ENCODE assay signal across 20 cellular contexts in genomic region chr7:15667999-15668398, GRCh38. TPM values are rescaled to one million over a fixed set of nuclear protein-coding genes. Genes with fewer than 3 reads are reported as not detected.
"Had no signal": no experiment of that assay in that cellular context is flagged by ENCODE, and none has a peak within 500 bp of the region (broad histone marks: within the 10 kb centered on the region; RNA-seq: fewer than 3 reads in every experiment).

No MANE protein-coding gene starts in this region.

- H3K36me3 Mint-ChIP-seq: naive thymus-derived CD8-positive, alpha-beta T cell had no signal

- H3K4me1 Mint-ChIP-seq: naive thymus-derived CD8-positive, alpha-beta T cell had no signal

- H3K4me2 ChIP-seq: smooth muscle cell had no signal

- DNase-seq: effector memory CD8-positive, alpha-beta T cell; gastrocnemius medialis; heart right ventricle; left ventricle myocardium inferior; mesendoderm; naive thymus-derived CD8-positive, alpha-beta T cell; posterior cingulate gyrus; stimulated activated CD4-positive, alpha-beta T cell treated with anti-CD3 and anti-CD28 coated beads, Interleukin-2, amount 100 ng/mL, for 48 hours; stimulated activated naive CD4-positive, alpha-beta T cell treated with Interleukin-2 at 50 U/mL for 16 hours; upper lobe of left lung had no signal

- H3K36me3 ChIP-seq: esophagus muscularis mucosa, gastrocnemius medialis, left ventricle myocardium inferior, upper lobe of left lung, vagina had no signal

- H3K27me3 ChIP-seq: esophagus muscularis mucosa, gastrocnemius medialis, heart right ventricle, upper lobe of left lung, vagina had no signal

- H3K27ac ChIP-seq: epithelial cell of prostate, esophagus muscularis mucosa, heart right ventricle, left ventricle myocardium inferior, upper lobe of left lung, vagina had no signal

- H3K4me3 Mint-ChIP-seq: dendritic cell treated with granulocyte-macrophage colony-stimulating factor and Interleukin-4, amounts not matched to agents 40 ng/mL and 50 ng/mL, for 4 days; effector memory CD8-positive, alpha-beta T cell; naive thymus-derived CD8-positive, alpha-beta T cell had no signal

- H3K9me3 Mint-ChIP-seq: dendritic cell treated with granulocyte-macrophage colony-stimulating factor and Interleukin-4, amounts not matched to agents 40 ng/mL and 50 ng/mL, for 4 days had no signal

- H3K27ac Mint-ChIP-seq: dendritic cell treated with granulocyte-macrophage colony-stimulating factor and Interleukin-4, amounts not matched to agents 40 ng/mL and 50 ng/mL, for 4 days; effector memory CD8-positive, alpha-beta T cell; naive thymus-derived CD8-positive, alpha-beta T cell had no signal

- H3K4me1 ChIP-seq: upper lobe of left lung, vagina had no signal

- H3K27me3 Mint-ChIP-seq: dendritic cell treated with granulocyte-macrophage colony-stimulating factor and Interleukin-4, amounts not matched to agents 40 ng/mL and 50 ng/mL, for 4 days; effector memory CD8-positive, alpha-beta T cell; naive thymus-derived CD8-positive, alpha-beta T cell had no signal

- H3K9me3 ChIP-seq: esophagus muscularis mucosa, gastrocnemius medialis, heart right ventricle, left ventricle myocardium inferior, upper lobe of left lung, vagina had no signal

- H3K4me3 ChIP-seq: esophagus muscularis mucosa, gastrocnemius medialis, heart right ventricle, left ventricle myocardium inferior, lung, smooth muscle cell, upper lobe of left lung, vagina had no signal

- FAIRE-seq: keratinocyte had no signal

RNA-seq across cellular contexts. Expression of gene MEOX2, which starts 18.5 kb away (rescaled TPM):
- total RNA-seq: fibroblast of villous mesenchyme; naive thymus-derived CD8-positive, alpha-beta T cell; pulmonary artery endothelial cell; smooth muscle cell had no signal
- polyA plus RNA-seq: keratinocyte; naive thymus-derived CD8-positive, alpha-beta T cell; neural cell had no signal
